11 cellular contexts compared by ENCODE assay signal in the genomic region with DNA sequence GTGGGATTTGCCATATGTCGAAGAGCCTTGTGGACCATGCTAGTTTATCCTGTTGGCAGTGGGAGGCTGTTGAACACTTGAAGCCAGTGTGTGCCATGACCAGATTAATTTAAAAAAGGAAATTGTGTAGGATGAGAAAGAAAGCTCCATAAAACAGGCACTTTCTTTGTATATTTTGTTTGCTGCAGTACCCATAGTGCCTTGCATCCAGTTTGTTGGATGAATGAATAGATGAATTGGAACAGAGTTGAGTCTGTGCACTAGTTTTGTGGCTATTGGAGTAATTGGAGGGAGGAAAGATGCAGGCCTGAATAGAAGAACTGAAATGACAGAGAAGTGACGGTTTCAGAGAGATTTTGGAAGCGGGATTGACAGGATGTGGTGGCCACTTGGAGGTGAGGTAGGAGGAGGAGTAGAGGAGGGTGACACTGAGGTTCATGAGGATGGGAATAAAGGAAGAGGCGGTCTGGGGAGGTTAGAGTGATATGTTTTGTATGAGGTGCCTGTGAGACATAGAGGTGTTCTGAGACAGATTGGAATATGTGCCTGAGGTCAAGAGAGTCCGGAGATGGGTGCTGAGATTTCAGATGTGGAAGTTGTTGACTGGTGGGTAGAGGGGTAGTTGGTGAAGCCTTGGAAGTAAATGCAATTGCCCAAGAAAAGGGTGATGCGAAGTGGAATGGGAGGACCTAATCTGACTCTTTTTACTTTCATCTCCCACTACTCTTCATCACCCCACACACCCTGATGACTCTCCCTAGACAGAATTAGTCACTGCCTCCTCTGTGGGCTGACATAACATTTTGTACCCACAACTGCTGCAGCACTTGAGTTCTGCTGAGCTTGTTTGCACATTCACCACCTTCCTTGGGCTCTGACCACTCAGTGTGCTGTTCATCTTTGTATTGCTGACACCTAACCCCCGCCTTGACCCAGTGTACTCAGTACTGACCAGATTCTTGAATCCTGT. TPM values are rescaled to one million over a fixed set of nuclear protein-coding genes. Genes with fewer than 3 reads are reported as not detected.
DNase-seq lines count a peak whose midpoint lies in the region; ATAC-seq and TF ChIP-seq lines count a peak whose summit lies in the region.
"Had no signal": no experiment of that assay in that cellular context is flagged by ENCODE, and none has a peak within 500 bp of the region (broad histone marks: within the 10 kb centered on the region; RNA-seq: fewer than 3 reads in every experiment).

No MANE protein-coding gene starts in this region.

- H3K27me3 Mint-ChIP-seq in MCF 10A (ENCODE audit: insufficient read depth, unreplicated experiment) (no peaks in the 10 kb centered on the region), type B pancreatic cell (no peaks in the 10 kb centered on the region)
- H3K27me3 Mint-ChIP-seq in activated naive CD4-positive, alpha-beta T cell treated with anti-CD3 and anti-CD28 coated beads, Interleukin-2, amount 10 ng/mL, durations not matched to agents 7 days and 5 days, result no peaks in the 10 kb centered on the region

- H3K4me3 ChIP-seq in breast epithelium (no peak overlapping the region), mesenchymal stem cell (ENCODE audit: insufficient read depth in 1 of 2, low read depth in 1 of 2, low read length in 2 of 2) (no peak overlapping the region), adrenal gland (no peak overlapping the region), body of pancreas (no peak overlapping the region)
- H3K4me3 ChIP-seq: BLaER1 had no signal

- TF ChIP-seq CTCF in MCF 10A (IDR thresholded peaks at IDR 0.05; ENCODE audit: unreplicated experiment) (no peak), breast epithelium (IDR thresholded peaks at IDR 0.05) (no peak), type B pancreatic cell (conservative IDR thresholded peaks at IDR 0.05) (no peak), adrenal gland (IDR thresholded peaks at IDR 0.05) (peak in 1 of 6 experiments; percentile 5), body of pancreas (IDR thresholded peaks at IDR 0.05) (no peak)

- CTCF ChIA-PET in MCF 10A (lab: Yijun Ruan, JAX), result interaction anchor here (0.6 to 1.2 kb wide), 3 partner anchors 42 to 217 kb away, joined by 3 to 4 read pairs (median 3); no protein-coding TSS in a partner anchor
- CTCF ChIA-PET in activated naive CD4-positive, alpha-beta T cell treated with anti-CD3 and anti-CD28 coated beads, Interleukin-2, amount 10 ng/mL, durations not matched to agents 7 days and 5 days (lab: Charles Lee), result interaction anchor here (0.8 to 2.4 kb wide), 3 partner anchors 24 to 108 kb away, joined by 3 to 6 read pairs (median 4); no protein-coding TSS in a partner anchor

- H2AFZ ChIP-seq in mesenchymal stem cell (ENCODE audit: low read depth, low read length), result no peak overlapping the region

- peaks cover 5% of the 10 kb centered on the region for H3K79me1 ChIP-seq in mesenchymal stem cell (replicated peaks; ENCODE audit: low read length, poor library complexity, severe bottlenecking)

- H3K9me3 Mint-ChIP-seq in MCF 10A (ENCODE audit: unreplicated experiment) (no peaks in the 10 kb centered on the region), type B pancreatic cell (no peaks in the 10 kb centered on the region)
- H3K9me3 Mint-ChIP-seq in activated naive CD4-positive, alpha-beta T cell treated with anti-CD3 and anti-CD28 coated beads, Interleukin-2, amount 10 ng/mL, durations not matched to agents 7 days and 5 days, result no peaks in the 10 kb centered on the region
- H3K9me3 Mint-ChIP-seq: nephron had no signal

- H3K27ac Mint-ChIP-seq in MCF 10A (ENCODE audit: low read depth, unreplicated experiment), result peak overlapping the region; percentile 3
- H3K27ac Mint-ChIP-seq in activated naive CD4-positive, alpha-beta T cell treated with anti-CD3 and anti-CD28 coated beads, Interleukin-2, amount 10 ng/mL, durations not matched to agents 7 days and 5 days, result peak overlapping the region; percentile 50
- no peak overlapping the region for H3K27ac Mint-ChIP-seq in type B pancreatic cell
- H3K27ac Mint-ChIP-seq: nephron had no signal

- H3K4me1 Mint-ChIP-seq in MCF 10A (ENCODE audit: insufficient read depth, unreplicated experiment) (peaks cover 66% of the 10 kb centered on the region), type B pancreatic cell (ENCODE audit: unreplicated experiment) (peaks cover 49% of the 10 kb centered on the region)
- H3K4me1 Mint-ChIP-seq in activated naive CD4-positive, alpha-beta T cell treated with anti-CD3 and anti-CD28 coated beads, Interleukin-2, amount 10 ng/mL, durations not matched to agents 7 days and 5 days, result peaks cover 59% of the 10 kb centered on the region

- H2BK15ac ChIP-seq in mesenchymal stem cell (ENCODE audit: low read depth, poor library complexity, severe bottlenecking), result no peak overlapping the region

- no peak overlapping the region for H3K23ac ChIP-seq in mesenchymal stem cell (ENCODE audit: low read length in 2 of 2)

- H4K91ac ChIP-seq in mesenchymal stem cell (ENCODE audit: low read length), result no peak overlapping the region

- H3K27me3 ChIP-seq in breast epithelium (no peaks in the 10 kb centered on the region), mesenchymal stem cell (ENCODE audit: control insufficient read depth in 1 of 2, insufficient read depth in 1 of 2, low read length in 2 of 2) (no peaks in the 10 kb centered on the region), adrenal gland (no peaks in the 10 kb centered on the region), body of pancreas (no peaks in the 10 kb centered on the region)
- H3K27me3 ChIP-seq: BLaER1 had no signal

- no peak overlapping the region for H3K9ac ChIP-seq in mesenchymal stem cell (ENCODE audit: low read length)
- H3K9ac ChIP-seq: BLaER1 had no signal

- TF ChIP-seq POLR2A in breast epithelium (IDR thresholded peaks at IDR 0.05) (no peak), adrenal gland (IDR thresholded peaks at IDR 0.05) (no peak), body of pancreas (IDR thresholded peaks at IDR 0.05) (no peak)

- POLR2A ChIA-PET in MCF 10A (lab: Yijun Ruan, JAX), result interaction anchor here (0.7 kb wide), 1 partner anchor 22 kb away, joined by 3 read pairs; no protein-coding TSS in a partner anchor

- no peak for ATAC-seq in left lobe of liver
- ATAC-seq in body of pancreas, result no peak

- WGBS in mesenchymal stem cell, result 85% methylated on average over 7 of the region's 7 CpGs
- 86 to 94% (median 93%) methylated on average over 7 of the region's 7 CpGs for WGBS in adrenal gland, 4 donors
- 91 to 92% methylated on average over 7 of the region's 7 CpGs for WGBS in body of pancreas, 2 donors

- H3K14ac ChIP-seq in mesenchymal stem cell (ENCODE audit: low read length in 2 of 2), result no peak overlapping the region

- H4K8ac ChIP-seq in mesenchymal stem cell (ENCODE audit: low read length), result no peak overlapping the region

- intact Hi-C loops in MCF 10A (cut with micrococcal nuclease) (no loop called here), breast epithelium (cut with DNase I; ENCODE audit: low total_unique reads) (no loop called here), adrenal gland (cut with DNase I) (no loop called here), body of pancreas (cut with DNase I) (loop anchor here (10.0 kb wide), 1 partner anchor 53 kb away; a partner anchor contains a TSS)

- H3K36me3 ChIP-seq in breast epithelium, result no peaks in the 10 kb centered on the region
- H3K36me3 ChIP-seq in mesenchymal stem cell (ENCODE audit: control insufficient read depth in 1 of 2, insufficient read depth in 2 of 2, low read depth in 1 of 2, low read length in 2 of 2), result peaks cover 7 to 32% of the 10 kb centered on the region in 2 experiments
- H3K36me3 ChIP-seq in adrenal gland (replicated peaks in 1 of 2), result no peaks in the 10 kb centered on the region
- H3K36me3 ChIP-seq in body of pancreas (replicated peaks in 1 of 2; ENCODE audit: insufficient read depth in 1 of 2, low read depth in 2 of 2), result no peaks in the 10 kb centered on the region

- H3K4me1 ChIP-seq in breast epithelium (no peaks in the 10 kb centered on the region), mesenchymal stem cell (ENCODE audit: control insufficient read depth, insufficient read depth, low read depth, low read length) (peaks cover 9% of the 10 kb centered on the region), adrenal gland (replicated peaks in 1 of 2) (peaks cover 18 to 54% of the 10 kb centered on the region in 2 donors), body of pancreas (peaks cover 42% of the 10 kb centered on the region)

- BruUV-seq in MCF 10A (replicated peaks; lab: Mats Ljungman, UMichigan), result no TSS peak

- H3K27ac ChIP-seq in breast epithelium, result no peak overlapping the region
- no peak overlapping the region for H3K27ac ChIP-seq in mesenchymal stem cell (ENCODE audit: low read length, poor library complexity, severe bottlenecking)
- H3K27ac ChIP-seq in adrenal gland, result no peak overlapping the region
- no peak overlapping the region for H3K27ac ChIP-seq in body of pancreas
- H3K27ac ChIP-seq: BLaER1 had no signal

- no peak overlapping the region for H3K18ac ChIP-seq in mesenchymal stem cell (ENCODE audit: low read depth in 1 of 2, low read length in 2 of 2)

- H2BK120ac ChIP-seq in mesenchymal stem cell (ENCODE audit: low read depth, low read length), result no peak overlapping the region

- H3K36me3 Mint-ChIP-seq in MCF 10A (ENCODE audit: insufficient read depth, unreplicated experiment) (peaks cover 32% of the 10 kb centered on the region), type B pancreatic cell (peaks cover 21% of the 10 kb centered on the region)
- H3K36me3 Mint-ChIP-seq in activated naive CD4-positive, alpha-beta T cell treated with anti-CD3 and anti-CD28 coated beads, Interleukin-2, amount 10 ng/mL, durations not matched to agents 7 days and 5 days, result peaks cover 46% of the 10 kb centered on the region

- no peak overlapping the region for H2BK12ac ChIP-seq in mesenchymal stem cell (ENCODE audit: low read length in 2 of 2)

- no peak overlapping the region for H2AK5ac ChIP-seq in mesenchymal stem cell (ENCODE audit: low read length, severe bottlenecking)

- no peak overlapping the region for H3K4me2 ChIP-seq in mesenchymal stem cell (ENCODE audit: low read length, poor library complexity, severe bottlenecking)
- H3K4me2 ChIP-seq: BLaER1 had no signal

- H3K4me3 Mint-ChIP-seq in MCF 10A (ENCODE audit: unreplicated experiment) (no peak overlapping the region), type B pancreatic cell (peak overlapping the region; percentile 13)
- H3K4me3 Mint-ChIP-seq in activated naive CD4-positive, alpha-beta T cell treated with anti-CD3 and anti-CD28 coated beads, Interleukin-2, amount 10 ng/mL, durations not matched to agents 7 days and 5 days, result no peak overlapping the region

- H3K4ac ChIP-seq in mesenchymal stem cell (ENCODE audit: low read depth in 1 of 2, low read length in 2 of 2), result no peak overlapping the region

- H3K9me3 ChIP-seq in breast epithelium (no peaks in the 10 kb centered on the region), mesenchymal stem cell (ENCODE audit: control insufficient read depth, low read length) (no peaks in the 10 kb centered on the region), adrenal gland (replicated peaks in 1 of 3) (no peaks in the 10 kb centered on the region), body of pancreas (no peaks in the 10 kb centered on the region)
- H3K9me3 ChIP-seq: BLaER1 had no signal

- no peak overlapping the region for H2BK5ac ChIP-seq in mesenchymal stem cell (ENCODE audit: low read depth, low read length, poor library complexity, severe bottlenecking)

- peak; percentile 38 for DNase-seq in MCF 10A (ENCODE audit: unreplicated experiment)
- DNase-seq in breast epithelium (ENCODE audit: low spot score in 2 of 2), result no peak
- no peak for DNase-seq in activated naive CD4-positive, alpha-beta T cell treated with anti-CD3 and anti-CD28 coated beads, Interleukin-2, amount 10 ng/mL, durations not matched to agents 7 days and 5 days
- peak; percentile 61 for DNase-seq in mesenchymal stem cell
- no peak for DNase-seq in type B pancreatic cell (ENCODE audit: extremely low spot score, unreplicated experiment)
- DNase-seq in left lobe of liver (ENCODE audit: low spot score), result no peak
- DNase-seq in adrenal gland, result no peak
- DNase-seq in body of pancreas, result no peak
- DNase-seq: SW 1271 had no signal

RNA-seq across cellular contexts. Expression of a gene that starts 5.1 kb away (rescaled TPM):
- total RNA-seq in MCF 10A (2022) (74.4 and 92.3 TPM in 2 replicates), breast epithelium (10 to 100 TPM; 35.4 to 45.7 (median 42.3) TPM), type B pancreatic cell (ENCODE audit: low replicate concordance) (59.3 and 73.4 TPM in 2 replicates), left lobe of liver (14.7 TPM), adrenal gland (10 to 100 TPM; 40.0 to 87.5 (median 52.8) TPM), body of pancreas (10 to 100 TPM; 13.2 to 16.1 TPM)
- 115 TPM for polyA plus RNA-seq in mesenchymal stem cell (2013, experiment 1 of 2)
- polyA plus RNA-seq in mesenchymal stem cell (2013, experiment 2 of 2), result 112 TPM
- 100 to 1,000 TPM in 1 of 3 donors, 10 to 100 TPM in 2; 57.1 to 112 (median 88.4) TPM for polyA plus RNA-seq in adrenal gland

RNA-seq across cellular contexts. Expression of a gene that starts 39.0 kb away (rescaled TPM):
- total RNA-seq in MCF 10A (2022), result not detected in 2 replicates
- total RNA-seq in breast epithelium, result 100 to 1,000 TPM in 1 of 3 donors, 10 to 100 TPM in 1, 1 to 10 TPM in 1; 3.8 to 108 (median 54.6) TPM
- 101 TPM for polyA plus RNA-seq in mesenchymal stem cell (2013, experiment 1 of 2)
- 99.5 TPM for polyA plus RNA-seq in mesenchymal stem cell (2013, experiment 2 of 2)
- total RNA-seq in type B pancreatic cell (ENCODE audit: low replicate concordance), result 4.2 and 13.7 TPM in 2 replicates
- total RNA-seq in left lobe of liver, result 2.8 TPM
- total RNA-seq in adrenal gland, result 10 to 100 TPM in 2 of 8 donors, 1 to 10 TPM in 4, under 1 TPM in 2; 0.52 to 13.3 (median 2.7) TPM
- polyA plus RNA-seq in adrenal gland, result 10 to 100 TPM; 14.1 to 94.0 (median 66.9) TPM
- 1 to 10 TPM in 1 of 2 donors, under 1 TPM in 1; 0.52 to 1.3 TPM for total RNA-seq in body of pancreas

RNA-seq across cellular contexts. Expression of a gene that starts 52.9 kb away (rescaled TPM):
- total RNA-seq in MCF 10A (2022), result 15.0 and 17.5 TPM in 2 replicates
- 10 to 100 TPM in 1 of 3 donors, 1 to 10 TPM in 2; 7.9 to 13.2 (median 9.8) TPM for total RNA-seq in breast epithelium
- polyA plus RNA-seq in mesenchymal stem cell (2013, experiment 1 of 2), result 3.7 TPM
- polyA plus RNA-seq in mesenchymal stem cell (2013, experiment 2 of 2), result 3.4 TPM
- 34.6 and 71.5 TPM in 2 replicates for total RNA-seq in type B pancreatic cell (ENCODE audit: low replicate concordance)
- total RNA-seq in left lobe of liver, result 7.3 TPM
- total RNA-seq in adrenal gland, result 1 to 10 TPM; 1.6 to 8.6 (median 6.4) TPM
- polyA plus RNA-seq in adrenal gland, result 1 to 10 TPM; 1.3 to 5.7 (median 1.3) TPM
- total RNA-seq in body of pancreas, result 1 to 10 TPM; 6.7 to 7.3 TPM

Comparison
In these comparisons a context has a peak if more than half of its experiments do, and no peak if none do; other contexts are left out.
1. DNase-seq: peak in MCF 10A (single experiment) and mesenchymal stem cell (single experiment); none in breast epithelium (0 of 2), activated naive CD4-positive, alpha-beta T cell treated with anti-CD3 and anti-CD28 coated beads, Interleukin-2, amount 10 ng/mL, durations not matched to agents 7 days and 5 days (single experiment), type B pancreatic cell (single experiment), left lobe of liver (single experiment), adrenal gland (0 of 7) and body of pancreas (0 of 4).